Comparison of ENCODE assay signal across 1 cellular context in genomic region chr16:23423496-23424049, GRCh38.
TF ChIP-seq lines count a peak whose summit lies in the region.

No MANE protein-coding gene starts in this region.

TF ChIP-seq in HEK293, 187 proteins besides CTCF, POLR2A, EP300 and RAD21 (continued from another document and continues in another):
- TF ChIP-seq TSHZ1 (tag by site-specific recombination; IDR thresholded peaks at IDR 0.05; ENCODE audit: borderline replicate concordance) (peak; percentile 89; the same call in 1 of the 2 replicates), ZNF423 (tag by site-specific recombination; IDR thresholded peaks at IDR 0.05) (no peak), KLF17 (tag by site-specific recombination; IDR thresholded peaks at IDR 0.05) (peak; percentile 95), EGR2 (tag by site-specific recombination; IDR thresholded peaks at IDR 0.05; ENCODE audit: low read depth) (no peak), ZNF513 (tag by site-specific recombination; IDR thresholded peaks at IDR 0.05) (no peak), HIC1 (tag by site-specific recombination; IDR thresholded peaks at IDR 0.05) (no peak), ZNF544 (tag by site-specific recombination; IDR thresholded peaks at IDR 0.05) (no peak), ZNF266 (tag by site-specific recombination; IDR thresholded peaks at IDR 0.05; ENCODE audit: low read depth) (no peak), OVOL3 (tag by site-specific recombination; IDR thresholded peaks at IDR 0.05) (0 out of 2 replicates have a peak, but pooled peaks have one; percentile 45), ATF2 (tag by site-specific recombination; IDR thresholded peaks at IDR 0.05; ENCODE audit: low read depth) (peak; percentile 53; the same call in 1 of the 2 replicates), ZNF776 (tag by site-specific recombination; IDR thresholded peaks at IDR 0.05; ENCODE audit: borderline replicate concordance) (no peak), ZNF843 (tag by site-specific recombination; IDR thresholded peaks at IDR 0.05) (peak; percentile 77), ZNF621 (tag by site-specific recombination; IDR thresholded peaks at IDR 0.05) (no peak), ZBTB6 (tag by site-specific recombination; IDR thresholded peaks at IDR 0.05) (no peak), ZNF311 (tag by site-specific recombination; IDR thresholded peaks at IDR 0.05; ENCODE audit: borderline replicate concordance) (no peak), ZNF510 (tag by site-specific recombination; IDR thresholded peaks at IDR 0.05; ENCODE audit: insufficient replicate concordance) (no peak), ZBTB10 (tag by site-specific recombination; IDR thresholded peaks at IDR 0.05) (no peak), ZNF280C (tag by site-specific recombination; IDR thresholded peaks at IDR 0.05) (no peak), ZNF571 (tag by site-specific recombination; IDR thresholded peaks at IDR 0.05) (no peak), HOXA7 (CRISPR knock-in tag; IDR thresholded peaks at IDR 0.05; ENCODE audit: borderline replicate concordance) (no peak), ZBTB44 (tag by site-specific recombination; IDR thresholded peaks at IDR 0.05) (no peak), ZBTB49 (tag by site-specific recombination; IDR thresholded peaks at IDR 0.05; ENCODE audit: low read depth) (no peak), ZBTB11 (tag by site-specific recombination; conservative IDR thresholded peaks at IDR 0.05; ENCODE audit: low read depth) (no peak), ZSCAN23 (tag by site-specific recombination; IDR thresholded peaks at IDR 0.05) (0 out of 2 replicates have a peak, but pooled peaks have one; percentile 12), ZNF785 (tag by site-specific recombination; IDR thresholded peaks at IDR 0.05) (no peak), ZNF623 (tag by site-specific recombination; IDR thresholded peaks at IDR 0.05) (0 out of 2 replicates have a peak, but pooled peaks have one; percentile 8)
